In genomic region chr1:203638914-203639313, GRCh38 we compare ENCODE assay signal across 9 cellular contexts. TPM values are rescaled to one million over a fixed set of nuclear protein-coding genes. Genes with fewer than 3 reads are reported as not detected.
DNase-seq lines count a peak whose midpoint lies in the region; ATAC-seq and TF ChIP-seq lines count a peak whose summit lies in the region.
"Had no signal": no experiment of that assay in that cellular context is flagged by ENCODE, and none has a peak within 500 bp of the region (broad histone marks: within the 10 kb centered on the region; RNA-seq: fewer than 3 reads in every experiment).

No MANE protein-coding gene starts in this region.

- H3K4me1 ChIP-seq in ascending aorta (peaks cover 17 to 51% of the 10 kb centered on the region in 2 donors), mesenchymal stem cell (ENCODE audit: control insufficient read depth, insufficient read depth, low read depth, low read length) (peaks cover 3% of the 10 kb centered on the region)

- H2BK15ac ChIP-seq in mesenchymal stem cell (ENCODE audit: low read depth, poor library complexity, severe bottlenecking), result no peak overlapping the region

- no peak overlapping the region for H4K8ac ChIP-seq in mesenchymal stem cell (ENCODE audit: low read length)

- 69% methylated on average over 6 of the region's 6 CpGs for WGBS in mesenchymal stem cell

- ATAC-seq in HG02973 (IDR thresholded peaks at IDR 0.05; ENCODE audit: unreplicated experiment), result no peak

- H3K9ac ChIP-seq in mesenchymal stem cell (ENCODE audit: low read length), result peak overlapping the region; percentile 46

- H3K79me1 ChIP-seq in mesenchymal stem cell (replicated peaks; ENCODE audit: low read length, poor library complexity, severe bottlenecking), result peaks cover 48% of the 10 kb centered on the region

- H3K36me3 ChIP-seq in ascending aorta (peaks cover 0 to 8% of the 10 kb centered on the region in 2 donors), mesenchymal stem cell (ENCODE audit: control insufficient read depth in 1 of 2, insufficient read depth in 2 of 2, low read depth in 1 of 2, low read length in 2 of 2) (peaks cover 17 to 68% of the 10 kb centered on the region in 2 experiments)

- H3K4ac ChIP-seq in mesenchymal stem cell (ENCODE audit: low read depth in 1 of 2, low read length in 2 of 2), result no peak overlapping the region

- DNase-seq in CD1c-positive myeloid dendritic cell (ENCODE audit: extremely low spot score), result peak; percentile 46
- peak; percentile 34 for DNase-seq in NB4 (ENCODE audit: low read depth)
- no peak for DNase-seq in ascending aorta (ENCODE audit: low spot score in 2 of 2)
- DNase-seq in mesenchymal stem cell, result no peak
- no peak for DNase-seq in GM20000 (ENCODE audit: low spot score)
- no peak for DNase-seq in stimulated activated CD8-positive, alpha-beta memory T cell treated with anti-CD3 and anti-CD28 coated beads, Interleukin-4, amount 100 ng/mL, for 48 hours
- DNase-seq in stimulated activated CD4-positive, alpha-beta T cell treated with anti-CD3 and anti-CD28 coated beads, Interleukin-2, amount 100 ng/mL, for 24 hours, result no peak
- DNase-seq: amygdala had no signal

- no peak for TF ChIP-seq CTCF in NB4 (IDR thresholded peaks at IDR 0.05; ENCODE audit: low read depth, low read length)
- TF ChIP-seq CTCF in ascending aorta (IDR thresholded peaks at IDR 0.05), result no peak
- no peak for TF ChIP-seq CTCF in GM20000 (IDR thresholded peaks at IDR 0.05; ENCODE audit: extremely low read depth, missing control alignments)

- H3K27me3 ChIP-seq in ascending aorta (no peaks in the 10 kb centered on the region), mesenchymal stem cell (ENCODE audit: control insufficient read depth in 1 of 2, insufficient read depth in 1 of 2, low read length in 2 of 2) (no peaks in the 10 kb centered on the region)

- H2BK120ac ChIP-seq in mesenchymal stem cell (ENCODE audit: low read depth, low read length), result no peak overlapping the region

- no peak overlapping the region for H2AK5ac ChIP-seq in mesenchymal stem cell (ENCODE audit: low read length, severe bottlenecking)

- no peak overlapping the region for H4K91ac ChIP-seq in mesenchymal stem cell (ENCODE audit: low read length)

- H3K9me3 ChIP-seq in ascending aorta (no peaks in the 10 kb centered on the region), mesenchymal stem cell (ENCODE audit: control insufficient read depth, low read length) (no peaks in the 10 kb centered on the region)

- no peak overlapping the region for H3K18ac ChIP-seq in mesenchymal stem cell (ENCODE audit: low read depth in 1 of 2, low read length in 2 of 2)

- no peak overlapping the region for H2BK5ac ChIP-seq in mesenchymal stem cell (ENCODE audit: low read depth, low read length, poor library complexity, severe bottlenecking)

- H3K14ac ChIP-seq in mesenchymal stem cell (ENCODE audit: low read length in 2 of 2), result no peak overlapping the region

- TF ChIP-seq POLR2A in NB4 (IDR thresholded peaks at IDR 0.05; ENCODE audit: extremely low read depth, insufficient read length), result no peak

- no peak overlapping the region for H3K23ac ChIP-seq in mesenchymal stem cell (ENCODE audit: low read length in 2 of 2)

- no peak overlapping the region for H2AFZ ChIP-seq in mesenchymal stem cell (ENCODE audit: low read depth, low read length)

- H3K4me3 ChIP-seq in NB4 (ENCODE audit: low read depth, low read length) (no peak overlapping the region), ascending aorta (no peak overlapping the region), mesenchymal stem cell (ENCODE audit: insufficient read depth in 1 of 2, low read depth in 1 of 2, low read length in 2 of 2) (peak overlapping the region in 1 of 2 experiments; percentile 16)

- no peak overlapping the region for H3K4me2 ChIP-seq in mesenchymal stem cell (ENCODE audit: low read length, poor library complexity, severe bottlenecking)

- intact Hi-C loops in ascending aorta (cut with DNase I), result no loop called here

- H3K27ac ChIP-seq in ascending aorta, result peak overlapping the region; percentile 82 to 85
- no peak overlapping the region for H3K27ac ChIP-seq in mesenchymal stem cell (ENCODE audit: low read length, poor library complexity, severe bottlenecking)

- H2BK12ac ChIP-seq in mesenchymal stem cell (ENCODE audit: low read length in 2 of 2), result no peak overlapping the region

RNA-seq across cellular contexts. Expression of gene ATP2B4, which starts 12.3 kb away (rescaled TPM):
- 97.1 TPM for total RNA-seq in ascending aorta
- polyA plus RNA-seq in mesenchymal stem cell (2013, experiment 1 of 2), result 58.0 TPM
- 58.7 TPM for polyA plus RNA-seq in mesenchymal stem cell (2013, experiment 2 of 2)

Comparison
In these comparisons a context has a peak if more than half of its experiments do, and no peak if none do; other contexts are left out.
1. DNase-seq: peak in CD1c-positive myeloid dendritic cell (single experiment) and NB4 (single experiment); none in ascending aorta (0 of 2), mesenchymal stem cell (single experiment), GM20000 (single experiment), stimulated activated CD8-positive, alpha-beta memory T cell treated with anti-CD3 and anti-CD28 coated beads, Interleukin-4, amount 100 ng/mL, for 48 hours (single experiment) and stimulated activated CD4-positive, alpha-beta T cell treated with anti-CD3 and anti-CD28 coated beads, Interleukin-2, amount 100 ng/mL, for 24 hours (0 of 2).